In genomic region chr4:4852591-4853362, GRCh38 we compare ENCODE assay signal across 8 cellular contexts. TPM values are rescaled to one million over a fixed set of nuclear protein-coding genes. Genes with fewer than 3 reads are reported as not detected.
A peak's percentile ranks its signal among the peaks of the same experiment; 100 is the strongest.
DNase-seq lines count a peak whose midpoint lies in the region; TF ChIP-seq lines count a peak whose summit lies in the region.

No MANE protein-coding gene starts in this region.

- H3K4me3 ChIP-seq in GM23248 (peak overlapping the region; percentile 68), WI38 (ENCODE audit: low read depth, low read length) (peak overlapping the region; percentile 43), fibroblast of pulmonary artery (replicated peaks; ENCODE audit: low read depth, low read length) (peak overlapping the region; percentile 43)

- H3K4me2 ChIP-seq in GM23248 (ENCODE audit: unreplicated experiment) = peak overlapping the region; percentile 88

- peaks cover 11% of the 10 kb centered on the region; the same call in 1 of the 2 replicates for H3F3A ChIP-seq in GM23248 (ENCODE audit: insufficient read depth)

- no peaks in the 10 kb centered on the region for H4K20me1 ChIP-seq in GM23248 (ENCODE audit: insufficient read depth)

- in situ Hi-C loops in GM23248 (cut with MboI) = no loop called here

- WGBS in GM23248 (ENCODE audit: low coverage in 1 of 2, low lambda C conversion rate in 2 of 2, missing lambda C conversion rate in 2 of 2), 2 experiments = 1% methylated on average over 40 of the region's 42 CpGs

- peak; percentile 15; the same call in 1 of the 2 replicates for TF ChIP-seq CTCF in WI38 (IDR thresholded peaks at IDR 0.05; ENCODE audit: low read depth, low read length)
- peak; percentile 28 for TF ChIP-seq CTCF in fibroblast of pulmonary artery (IDR thresholded peaks at IDR 0.05; ENCODE audit: low read length, missing control alignments)

- H3K4me1 ChIP-seq in GM23248 (ENCODE audit: insufficient read depth) = peaks cover 8% of the 10 kb centered on the region; the same call in 1 of the 2 replicates

- no peaks in the 10 kb centered on the region for H3K36me3 ChIP-seq in GM23248 (ENCODE audit: low read depth)

- peak overlapping the region; percentile 92 for H2AFZ ChIP-seq in GM23248

- H3K9me3 ChIP-seq in GM23248 (ENCODE audit: low read depth) = no peaks in the 10 kb centered on the region

- DNase-seq in EH (ENCODE audit: low read depth) (peak; percentile 48), GM23248 (peak; percentile 95), fibroblast of pulmonary artery (ENCODE audit: low read depth) (peak; percentile 68), nucleus accumbens (lab: John Stamatoyannopoulos, UW) (peak in 36 of 56 donors; percentile 12 to 83 (median 54)), NCI-H446 (lab: John Stamatoyannopoulos, UW) (no peak), cerebellar nuclear complex (lab: John Stamatoyannopoulos, UW) (no peak), cortex of kidney (lab: John Stamatoyannopoulos, UW) (no peak)

- H3K27ac ChIP-seq in GM23248 = peak overlapping the region; percentile 91

- H3K9me2 ChIP-seq in GM23248 (ENCODE audit: insufficient read depth) = no peaks in the 10 kb centered on the region

- H3K27me3 ChIP-seq in GM23248 (replicated peaks; ENCODE audit: insufficient read depth) = no peaks in the 10 kb centered on the region

- H3K9ac ChIP-seq in GM23248 = peak overlapping the region; percentile 82

- H3K79me2 ChIP-seq in GM23248 (ENCODE audit: insufficient read depth) = no peaks in the 10 kb centered on the region

RNA-seq across cellular contexts. Expression of gene MSX1, which starts 6.7 kb away (rescaled TPM):
- 26.1 and 32.1 TPM in 2 replicates for total RNA-seq in GM23248 (2014; rRNA removed; shearing (Covaris generic))
- 16.8 and 17.2 TPM in 2 replicates for polyA plus RNA-seq in GM23248 (2016; fragmentation: Nextera tagmentation; extraction: Ambion mirVana)

Comparison
In these comparisons a context has a peak if more than half of its experiments do, and no peak if none do; other contexts are left out.
1. DNase-seq: peak in EH (single experiment), GM23248 (single experiment), fibroblast of pulmonary artery (single experiment) and nucleus accumbens (36 of 56); none in NCI-H446 (0 of 2), cerebellar nuclear complex (0 of 2) and cortex of kidney (single experiment).
2. Peak in every context shown above with its lines, with median percentiles within 50 percentile points of each other: H3K4me3 ChIP-seq.